Comparison of ENCODE assay signal across 12 cellular contexts in the genomic region with DNA sequence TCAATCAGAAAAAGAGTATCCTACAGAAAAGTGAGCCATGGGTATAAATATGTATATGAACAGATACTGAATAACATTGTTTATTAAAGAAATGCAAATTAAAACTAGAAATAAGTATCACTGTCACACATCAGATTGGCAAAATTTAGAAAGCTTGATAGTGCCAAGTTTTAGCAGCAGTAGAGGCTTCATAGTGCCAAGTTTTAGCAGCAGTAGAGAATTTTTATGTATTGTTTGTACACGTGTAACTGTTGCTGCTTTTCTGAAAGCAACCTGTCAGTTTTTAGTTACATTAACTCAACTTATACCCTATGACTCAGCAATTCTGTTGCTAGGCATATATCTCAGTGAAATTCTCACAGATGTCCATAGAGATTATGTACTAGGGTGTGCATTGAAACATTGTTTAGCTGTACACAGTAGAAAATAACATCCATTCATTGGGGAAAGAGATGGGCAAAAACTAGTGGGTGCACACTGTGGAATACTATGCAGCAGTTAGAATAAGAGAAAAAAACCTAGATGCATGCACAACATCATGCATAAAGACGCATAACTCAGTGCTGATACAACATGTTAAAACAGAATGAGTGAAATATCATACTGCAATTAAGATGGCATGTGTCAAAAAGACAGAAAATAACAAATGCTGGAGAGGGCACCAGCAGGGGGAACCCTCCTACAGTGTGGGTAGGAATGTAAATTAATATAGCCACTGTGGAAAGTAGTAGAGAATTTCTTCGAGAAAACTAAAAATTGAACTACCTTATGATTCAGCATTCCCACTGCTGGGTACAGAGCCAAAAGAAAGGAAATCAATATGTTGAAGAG.
A peak's percentile ranks its signal among the peaks of the same experiment; 100 is the strongest.
DNase-seq lines count a peak whose midpoint lies in the region; ATAC-seq, FAIRE-seq and TF ChIP-seq lines count a peak whose summit lies in the region.
"Had no signal": no experiment of that assay in that cellular context is flagged by ENCODE, and none has a peak within 500 bp of the region (broad histone marks: within the 10 kb centered on the region; RNA-seq: fewer than 3 reads in every experiment).

No MANE protein-coding gene starts in this region.

- H3K27ac ChIP-seq in Panc1 (ENCODE audit: low read length) = no peak overlapping the region

- peak; percentile 36 for DNase-seq in ACHN
- DNase-seq in GM12891 (ENCODE audit: insufficient read length, low spot score) = no peak
- no peak for DNase-seq in Panc1 (ENCODE audit: low read depth, low spot score)
- peak; percentile 48 for DNase-seq in fibroblast of villous mesenchyme (ENCODE audit: low read depth)
- no peak for DNase-seq in central memory CD4-positive, alpha-beta T cell
- DNase-seq in NCI-H2107 treated with DMSO at 0.1 percent for 48 hours (lab: John Stamatoyannopoulos, UW; ENCODE audit: unreplicated experiment) = no peak
- DNase-seq: activated T-cell treated with anti-CD3 and anti-CD28 coated beads, Interleukin-2, amount 50 U/mL, for 4 hours; NCI-H446 treated with DMSO at 0.1 percent for 48 hours; posterior cingulate gyrus had no signal

- H3K4me1 ChIP-seq in Panc1 (ENCODE audit: control insufficient read depth, insufficient read depth, low read length) = no peaks in the 10 kb centered on the region

- CTCF ChIA-PET in Panc1 (lab: Charles Lee) = no interaction called here

- no peaks in the 10 kb centered on the region for H3K36me3 ChIP-seq in Panc1 (ENCODE audit: control insufficient read depth, insufficient read depth, low read length)

- no peaks in the 10 kb centered on the region for H3K9me3 ChIP-seq in Panc1 (ENCODE audit: control insufficient read depth, insufficient read depth, low read depth, low read length)

- ATAC-seq in Panc1 = no peak
- no peak for ATAC-seq in HG02798 (IDR thresholded peaks at IDR 0.05; ENCODE audit: poor library complexity, unreplicated experiment)
- ATAC-seq in HG03342 (IDR thresholded peaks at IDR 0.05; ENCODE audit: unreplicated experiment) = no peak
- ATAC-seq: activated T-cell treated with anti-CD3 and anti-CD28 coated beads, Interleukin-2, amount 50 U/mL, for 4 hours had no signal

- peak; percentile 20 for FAIRE-seq in GM12891 (lab: Jason Lieb, UNC)
- FAIRE-seq: frontal cortex had no signal

- intact Hi-C loops in Panc1 (cut with micrococcal nuclease; ENCODE audit: unreplicated experiment) = no loop called here

- POLR2A ChIA-PET in Panc1 (lab: Charles Lee) = no interaction called here

- TF ChIP-seq POLR2A in GM12891 (IDR thresholded peaks at IDR 0.05; ENCODE audit: low read depth, low read length) = no peak

- BruUV-seq in Panc1 (replicated peaks; lab: Mats Ljungman, UMichigan) = no TSS peak

- TF ChIP-seq CTCF in Panc1 (IDR thresholded peaks at IDR 0.05) (peak; percentile 36; the same call in 1 of the 2 replicates), fibroblast of villous mesenchyme (IDR thresholded peaks at IDR 0.05; ENCODE audit: insufficient read depth, low read depth, low read length) (peak; percentile 59)

- H3K4me3 ChIP-seq in Panc1 (ENCODE audit: low read depth in 2 of 2, low read length in 2 of 2) (no peak overlapping the region), fibroblast of villous mesenchyme (ENCODE audit: low read depth, low read length) (no peak overlapping the region)

- in situ Hi-C loops in ACHN (cut with HindIII; ENCODE audit: low pct_ligation_motif_present, low pct_unique_long_range_greater_than_20kb, low sequenced_read_pairs) = no loop called here
- in situ Hi-C loops in Panc1 (cut with HindIII; ENCODE audit: low pct_unique_long_range_greater_than_20kb, low sequenced_read_pairs) = no loop called here

- H3K27me3 ChIP-seq in Panc1 (ENCODE audit: control insufficient read depth, insufficient read depth, low read length) = no peaks in the 10 kb centered on the region

TF ChIP-seq in GM12891, 5 proteins besides CTCF, POLR2A, EP300 and RAD21:
- TF ChIP-seq SPI1 (IDR thresholded peaks at IDR 0.05; ENCODE audit: low read depth, low read length) = no peak
- TF ChIP-seq POLR2AphosphoS5 (IDR thresholded peaks at IDR 0.05; ENCODE audit: low read depth, low read length) = no peak
- TF ChIP-seq PAX5 (IDR thresholded peaks at IDR 0.05; ENCODE audit: insufficient read depth, low read length, severe bottlenecking) = no peak
- no peak for TF ChIP-seq POU2F2 (IDR thresholded peaks at IDR 0.05; ENCODE audit: low read depth, low read length)
- TF ChIP-seq TAF1 (IDR thresholded peaks at IDR 0.05; ENCODE audit: low read depth, low read length) = no peak

Comparison
In these comparisons a context has a peak if more than half of its experiments do, and no peak if none do; other contexts are left out.
1. DNase-seq: peak in ACHN (single experiment) and fibroblast of villous mesenchyme (single experiment); none in GM12891 (single experiment), Panc1 (single experiment), central memory CD4-positive, alpha-beta T cell (single experiment) and NCI-H2107 treated with DMSO at 0.1 percent for 48 hours (single experiment).